Comparison of ENCODE assay signal across 8 cellular contexts in the genomic region with DNA sequence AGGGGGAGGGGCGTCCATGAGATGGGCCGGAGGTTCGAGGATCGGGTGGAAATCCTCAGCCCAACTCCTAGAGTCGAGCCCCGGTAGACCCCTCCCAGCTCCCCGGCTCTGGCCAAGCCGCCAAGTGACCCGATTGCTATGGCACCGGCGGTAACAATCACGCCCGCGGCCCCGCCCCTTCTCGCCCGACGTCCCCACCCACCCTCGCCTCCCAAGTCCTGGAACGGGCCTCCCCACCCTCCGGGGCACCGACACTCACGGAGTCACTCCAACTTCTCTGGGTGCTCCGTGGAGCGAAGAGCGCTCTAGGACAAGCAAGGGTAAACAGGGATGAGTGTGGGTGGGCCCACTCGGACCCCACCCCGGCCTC. TPM values are rescaled to one million over a fixed set of nuclear protein-coding genes. Genes with fewer than 3 reads are reported as not detected.
DNase-seq lines count a peak whose midpoint lies in the region; ATAC-seq and TF ChIP-seq lines count a peak whose summit lies in the region.

A gene (plus strand): TSS at position 204 of the 370 bp plus-strand sequence. CDS start 5,050 bp downstream, outside the sequence.

- peak within 1 kb of the TSS; percentile 85 to 90 (median 88) for H3K4me3 Mint-ChIP-seq in CD4-positive, CD25-positive, alpha-beta regulatory T cell
- H3K4me3 Mint-ChIP-seq in WTC11, result peak within 1 kb of the TSS; percentile 74

- H3K36me3 Mint-ChIP-seq in CD4-positive, CD25-positive, alpha-beta regulatory T cell, result no peaks in the 10 kb centered on the region
- no peaks in the 10 kb centered on the region for H3K36me3 Mint-ChIP-seq in WTC11

- peak within 1 kb of the TSS; percentile 50 to 68 for H3K9ac ChIP-seq in liver (ENCODE audit: low read depth in 1 of 2, low read length in 2 of 2)

- intact Hi-C loops in dorsolateral prefrontal cortex (cut with DNase I), result loop anchor here (5.0 kb wide), 2 partner anchors 64 to 206 kb away; a partner anchor contains a TSS

- TF ChIP-seq CTCF in WTC11 (IDR thresholded peaks at IDR 0.05), result no peak
- no peak for TF ChIP-seq CTCF in dorsolateral prefrontal cortex (IDR thresholded peaks at IDR 0.05 in 54 of 56, conservative IDR thresholded peaks at IDR 0.05 in 2 of 56; ENCODE audit: low read depth in 1 of 56, partially characterized antibody in 56 of 56)
- no peak for TF ChIP-seq CTCF in liver (IDR thresholded peaks at IDR 0.05; ENCODE audit: low read depth, low read length, missing input control)

- peaks cover 0 to 15% (median 8%) of the 10 kb centered on the region in 4 donors for H3K4me1 Mint-ChIP-seq in CD4-positive, CD25-positive, alpha-beta regulatory T cell
- H3K4me1 Mint-ChIP-seq in WTC11, result 0 out of 2 replicates have a peak, but pooled peaks cover 3% of the 10 kb centered on the region

- no peaks in the 10 kb centered on the region for H3K36me3 ChIP-seq in CD4-positive, CD25-positive, alpha-beta regulatory T cell (ENCODE audit: control insufficient read depth, insufficient read depth, low read length)
- no peaks in the 10 kb centered on the region for H3K36me3 ChIP-seq in liver (ENCODE audit: control insufficient read depth in 4 of 4, insufficient read depth in 3 of 4, low read depth in 1 of 4, low read length in 3 of 4)

- POLR2A ChIA-PET in WTC11 (lab: Charles Lee), result interaction anchor here (0.7 to 0.8 kb wide), 2 partner anchors 30 to 766 kb away, joined by 3 read pairs; no protein-coding TSS in a partner anchor

- peaks cover 15% of the 10 kb centered on the region for H3K4me1 ChIP-seq in CD4-positive, CD25-positive, alpha-beta regulatory T cell (ENCODE audit: control insufficient read depth, insufficient read depth, low read length, poor library complexity, severe bottlenecking)
- peaks cover 0 to 13% (median 2%) of the 10 kb centered on the region in 4 donors for H3K4me1 ChIP-seq in liver (ENCODE audit: control insufficient read depth in 4 of 4, insufficient read depth in 4 of 4, low read length in 3 of 4)

- H3K9me3 ChIP-seq in CD4-positive, CD25-positive, alpha-beta regulatory T cell (ENCODE audit: control insufficient read depth in 2 of 2, low read length in 2 of 2), result no peaks in the 10 kb centered on the region
- H3K9me3 ChIP-seq in liver (ENCODE audit: control insufficient read depth in 4 of 4, low read length in 3 of 4), result no peaks in the 10 kb centered on the region

- no peaks in the 10 kb centered on the region for H3K27me3 ChIP-seq in CD4-positive, CD25-positive, alpha-beta regulatory T cell (ENCODE audit: control insufficient read depth, insufficient read depth, low read length)
- H3K27me3 ChIP-seq in dorsolateral prefrontal cortex, result no peaks in the 10 kb centered on the region
- H3K27me3 ChIP-seq in liver (ENCODE audit: control insufficient read depth in 4 of 4, insufficient read depth in 4 of 4, low read length in 3 of 4), result no peaks in the 10 kb centered on the region

- CTCF ChIA-PET in WTC11 (lab: Charles Lee), result interaction anchor here (0.7 to 2.4 kb wide), 7 partner anchors 23 to 468 kb away, joined by 3 to 17 read pairs (median 3); a partner anchor contains a TSS

- H3K4me3 ChIP-seq in CD4-positive, CD25-positive, alpha-beta regulatory T cell (ENCODE audit: low read depth, low read length), result peak within 1 kb of the TSS; percentile 59
- peak within 1 kb of the TSS; percentile 60 to 99 (median 91) for H3K4me3 ChIP-seq in dorsolateral prefrontal cortex
- H3K4me3 ChIP-seq in liver (ENCODE audit: low read depth in 1 of 3, low read length in 3 of 3), result peak within 1 kb of the TSS; percentile 78 to 88 (median 85)

- H3K27ac Mint-ChIP-seq in CD4-positive, CD25-positive, alpha-beta regulatory T cell, result peak within 1 kb of the TSS in 2 of 3 donors; percentile 85 to 88
- no peak within 1 kb of the TSS for H3K27ac Mint-ChIP-seq in WTC11

- no peak for TF ChIP-seq RAD21 in liver (IDR thresholded peaks at IDR 0.05)

- no peak for ATAC-seq in CD4-positive, CD25-positive, alpha-beta regulatory T cell (ENCODE audit: low read depth in 2 of 2)
- peak; percentile 84 for ATAC-seq in WTC11
- ATAC-seq in HG02981 (IDR thresholded peaks at IDR 0.05; ENCODE audit: unreplicated experiment), result no peak

- peak in 1 of 3 donors; percentile 17 for DNase-seq in CD4-positive, CD25-positive, alpha-beta regulatory T cell
- peak; percentile 56 for DNase-seq in HT-29 (ENCODE audit: low spot score)
- peak; percentile 70 for DNase-seq in WTC11 (ENCODE audit: low spot score)
- peak in 8 of 10 donors; percentile 26 to 70 (median 50) for DNase-seq in dorsolateral prefrontal cortex
- DNase-seq in stimulated activated CD4-positive, alpha-beta T cell treated with anti-CD3 and anti-CD28 coated beads, Interleukin-4, amount 100 ng/mL, for 4 hours, result peak; percentile 10 to 35
- no peak for DNase-seq in NCI-H2029 treated with DMSO at 0.1 percent for 48 hours (lab: John Stamatoyannopoulos, UW)

- H3K27me3 Mint-ChIP-seq in CD4-positive, CD25-positive, alpha-beta regulatory T cell, result peaks cover 6% of the 10 kb centered on the region
- peaks cover 42% of the 10 kb centered on the region for H3K27me3 Mint-ChIP-seq in WTC11 (ENCODE audit: low read depth)

- peak within 1 kb of the TSS; percentile 63 for H3K27ac ChIP-seq in CD4-positive, CD25-positive, alpha-beta regulatory T cell (ENCODE audit: insufficient read depth, low read length, poor library complexity, severe bottlenecking)
- H3K27ac ChIP-seq in dorsolateral prefrontal cortex (peak within 1 kb of the TSS in 51 of 59 donors; percentile 5 to 92 (median 69)), liver (ENCODE audit: low read depth in 1 of 2, low read length in 2 of 2) (peak within 1 kb of the TSS; percentile 36 to 39)

- H3K9me3 Mint-ChIP-seq in CD4-positive, CD25-positive, alpha-beta regulatory T cell, result no peaks in the 10 kb centered on the region
- H3K9me3 Mint-ChIP-seq in WTC11, result no peaks in the 10 kb centered on the region

- 5% methylated on average over 28 of the region's 28 CpGs for WGBS in liver

TF ChIP-seq in WTC11, 78 proteins besides CTCF, POLR2A, EP300 and RAD21:
- no peak for TF ChIP-seq EMX1 (CRISPR knock-in tag; IDR thresholded peaks at IDR 0.05)
- TF ChIP-seq ZNF219 (CRISPR knock-in tag; IDR thresholded peaks at IDR 0.05; ENCODE audit: borderline replicate concordance), result no peak
- no peak for TF ChIP-seq ZNF138 (CRISPR knock-in tag; conservative IDR thresholded peaks at IDR 0.05)

TF ChIP-seq in liver, 16 proteins besides CTCF, POLR2A, EP300 and RAD21 (continues in another document):
- TF ChIP-seq, protein P1, sequence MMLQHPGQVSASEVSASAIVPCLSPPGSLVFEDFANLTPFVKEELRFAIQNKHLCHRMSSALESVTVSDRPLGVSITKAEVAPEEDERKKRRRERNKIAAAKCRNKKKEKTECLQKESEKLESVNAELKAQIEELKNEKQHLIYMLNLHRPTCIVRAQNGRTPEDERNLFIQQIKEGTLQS (IDR thresholded peaks at IDR 0.05), result no peak
- TF ChIP-seq NR2F2 (IDR thresholded peaks at IDR 0.05), result no peak
- no peak for TF ChIP-seq EGR1 (IDR thresholded peaks at IDR 0.05; ENCODE audit: low read depth in 2 of 2)
- TF ChIP-seq, protein P2, sequence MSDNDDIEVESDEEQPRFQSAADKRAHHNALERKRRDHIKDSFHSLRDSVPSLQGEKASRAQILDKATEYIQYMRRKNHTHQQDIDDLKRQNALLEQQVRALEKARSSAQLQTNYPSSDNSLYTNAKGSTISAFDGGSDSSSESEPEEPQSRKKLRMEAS (IDR thresholded peaks at IDR 0.05), result no peak
- no peak for TF ChIP-seq TAF1 (conservative IDR thresholded peaks at IDR 0.05)
- TF ChIP-seq HNF4G (IDR thresholded peaks at IDR 0.05), result no peak
- TF ChIP-seq, protein P3, sequence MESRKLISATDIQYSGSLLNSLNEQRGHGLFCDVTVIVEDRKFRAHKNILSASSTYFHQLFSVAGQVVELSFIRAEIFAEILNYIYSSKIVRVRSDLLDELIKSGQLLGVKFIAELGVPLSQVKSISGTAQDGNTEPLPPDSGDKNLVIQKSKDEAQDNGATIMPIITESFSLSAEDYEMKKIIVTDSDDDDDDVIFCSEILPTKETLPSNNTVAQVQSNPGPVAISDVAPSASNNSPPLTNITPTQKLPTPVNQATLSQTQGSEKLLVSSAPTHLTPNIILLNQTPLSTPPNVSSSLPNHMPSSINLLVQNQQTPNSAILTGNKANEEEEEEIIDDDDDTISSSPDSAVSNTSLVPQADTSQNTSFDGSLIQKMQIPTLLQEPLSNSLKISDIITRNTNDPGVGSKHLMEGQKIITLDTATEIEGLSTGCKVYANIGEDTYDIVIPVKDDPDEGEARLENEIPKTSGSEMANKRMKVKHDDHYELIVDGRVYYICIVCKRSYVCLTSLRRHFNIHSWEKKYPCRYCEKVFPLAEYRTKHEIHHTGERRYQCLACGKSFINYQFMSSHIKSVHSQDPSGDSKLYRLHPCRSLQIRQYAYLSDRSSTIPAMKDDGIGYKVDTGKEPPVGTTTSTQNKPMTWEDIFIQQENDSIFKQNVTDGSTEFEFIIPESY (IDR thresholded peaks at IDR 0.05), result no peak
- no peak for TF ChIP-seq SP1 (IDR thresholded peaks at IDR 0.05)

RNA-seq across cellular contexts. Expression of the gene that starts here (rescaled TPM):
- total RNA-seq in CD4-positive, CD25-positive, alpha-beta regulatory T cell, result 0.32 TPM
- polyA plus RNA-seq in CD4-positive, CD25-positive, alpha-beta regulatory T cell, result 1 to 10 TPM in 2 of 4 donors, under 1 TPM in 2; 0.61 to 2.2 (median 1.2) TPM
- 1.3 and 1.4 TPM in 2 replicates for total RNA-seq in HT-29 (2014; rRNA removed; shearing (Covaris generic))
- total RNA-seq in WTC11 (2021) (0.48 to 1.8 TPM (median 1.5 TPM) in 3 replicates), dorsolateral prefrontal cortex (10 to 100 TPM in 117 of 120 experiments, 1 to 10 TPM in 3; 8.1 to 22.3 (median 14.5) TPM), liver (under 1 TPM; 0.67 to 0.84 TPM)
- polyA plus RNA-seq in liver, result 1 to 10 TPM; 1.1 to 1.3 TPM
